In the genomic region with DNA sequence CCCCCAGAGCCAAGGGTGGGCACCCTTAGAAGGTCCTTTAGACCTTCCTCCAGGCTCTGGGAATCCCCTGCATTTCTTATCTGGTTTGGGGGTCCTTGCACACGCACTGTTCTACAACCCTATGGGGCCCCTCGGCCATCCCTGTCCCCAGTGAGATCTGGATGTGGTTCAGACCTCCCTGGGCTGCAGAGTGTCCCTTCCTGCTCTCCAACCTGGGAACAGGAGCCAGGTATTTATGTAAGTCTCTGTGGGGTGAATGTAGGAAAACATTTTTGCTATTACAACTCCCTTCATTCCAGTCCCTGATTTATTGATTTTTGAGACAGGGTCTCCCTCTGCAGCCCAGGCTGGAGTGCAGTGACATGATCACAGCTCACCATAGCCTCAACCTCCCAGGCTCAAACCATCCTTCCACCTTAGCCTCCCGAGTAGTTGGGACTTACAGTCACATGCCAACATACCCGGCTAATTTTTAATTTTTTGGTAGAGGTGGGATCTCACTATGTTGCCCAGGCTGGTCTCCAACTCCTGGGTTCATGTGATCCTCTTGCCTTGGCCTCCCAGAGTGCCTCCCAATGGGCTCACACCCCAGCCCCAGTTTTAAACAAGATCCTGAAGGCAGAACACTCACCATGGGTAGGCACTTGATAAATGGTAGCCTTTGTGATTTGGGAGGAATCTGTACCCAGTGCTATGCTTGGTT, we compare ENCODE assay signal across 1 cellular context.
TF ChIP-seq lines count a peak whose summit lies in the region.

No MANE protein-coding gene starts in this region.

TF ChIP-seq in IMR-90, 13 proteins besides CTCF, POLR2A, EP300 and RAD21:
- no peak for TF ChIP-seq CEBPB (IDR thresholded peaks at IDR 0.05; ENCODE audit: low read depth, low read length)
- TF ChIP-seq ELK1 (IDR thresholded peaks at IDR 0.05; ENCODE audit: borderline replicate concordance, low read depth, low read length): no peak
- TF ChIP-seq CHD1 (IDR thresholded peaks at IDR 0.05; ENCODE audit: low read depth, low read length): no peak
- no peak for TF ChIP-seq NFE2L2 (IDR thresholded peaks at IDR 0.05; ENCODE audit: low read depth, low read length)
- TF ChIP-seq MAZ (IDR thresholded peaks at IDR 0.05; ENCODE audit: borderline replicate concordance, low read depth, low read length): no peak
- no peak for TF ChIP-seq RFX5 (IDR thresholded peaks at IDR 0.05; ENCODE audit: low read depth, low read length)
- TF ChIP-seq MAFK (IDR thresholded peaks at IDR 0.05; ENCODE audit: low read depth, low read length): no peak
- no peak for TF ChIP-seq RCOR1 (IDR thresholded peaks at IDR 0.05; ENCODE audit: insufficient replicate concordance, low read length)
- TF ChIP-seq, protein P1, sequence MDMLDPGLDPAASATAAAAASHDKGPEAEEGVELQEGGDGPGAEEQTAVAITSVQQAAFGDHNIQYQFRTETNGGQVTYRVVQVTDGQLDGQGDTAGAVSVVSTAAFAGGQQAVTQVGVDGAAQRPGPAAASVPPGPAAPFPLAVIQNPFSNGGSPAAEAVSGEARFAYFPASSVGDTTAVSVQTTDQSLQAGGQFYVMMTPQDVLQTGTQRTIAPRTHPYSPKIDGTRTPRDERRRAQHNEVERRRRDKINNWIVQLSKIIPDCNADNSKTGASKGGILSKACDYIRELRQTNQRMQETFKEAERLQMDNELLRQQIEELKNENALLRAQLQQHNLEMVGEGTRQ (IDR thresholded peaks at IDR 0.05; ENCODE audit: low read depth, low read length): no peak
- TF ChIP-seq BHLHE40 (IDR thresholded peaks at IDR 0.05; ENCODE audit: low read depth, low read length): no peak
